ENCODE assay signal across 27 cellular contexts in the genomic region with DNA sequence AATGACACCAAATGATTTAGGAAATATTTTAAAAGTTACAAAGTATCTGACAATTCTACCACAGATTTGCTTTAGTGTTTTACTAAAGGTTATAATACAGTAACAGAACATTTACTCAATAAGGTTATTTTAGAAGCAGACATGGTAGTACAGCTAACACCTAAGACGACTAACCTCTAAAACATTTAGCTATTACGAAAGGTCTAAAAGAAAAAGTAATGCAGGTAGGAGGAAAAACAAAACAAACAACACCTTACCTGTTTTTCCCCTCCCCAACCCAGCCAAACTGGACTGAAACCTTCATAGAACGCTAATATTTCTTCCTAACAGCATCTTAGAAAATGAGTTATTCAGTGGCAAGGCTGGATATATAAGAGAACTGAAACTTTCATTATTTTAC.
"Had no signal": no experiment of that assay in that cellular context is flagged by ENCODE, and none has a peak within 500 bp of the region (broad histone marks: within the 10 kb centered on the region; RNA-seq: fewer than 3 reads in every experiment).

No MANE protein-coding gene starts in this region.

- H3K9me3 ChIP-seq: ascending aorta, body of pancreas, breast epithelium, SJSA1, SK-N-SH had no signal

- H3K36me3 ChIP-seq: breast epithelium, SJSA1 had no signal

- DNase-seq: activated CD4-positive, alpha-beta T cell treated with anti-CD3 and anti-CD28 coated beads, Interleukin-2, amount 10 ng/mL, durations not matched to agents 24 days and 14 days; activated CD4-positive, alpha-beta T cell treated with anti-CD3 and anti-CD28 coated beads, Interleukin-2, amount 50 U/mL, for 4 hours; activated CD8-positive, alpha-beta T cell treated with anti-CD3 and anti-CD28 coated beads, Interleukin-2, amount 10 ng/mL, durations not matched to agents 7 days and 5 days; activated gamma-delta T cell; activated naive CD4-positive, alpha-beta T cell treated with Interleukin-2 at 50 U/mL for 16 hours; activated naive CD8-positive, alpha-beta T cell treated with anti-CD3 and anti-CD28 coated beads, Interleukin-2, amount 10 ng/mL, durations not matched to agents 7 days and 5 days; activated T-cell treated with anti-CD3 and anti-CD28 coated beads, Interleukin-2, amount 50 U/mL, for 24 hours; amygdala; body of pancreas; caudate nucleus; cerebellar nuclear complex; NCI-H1105; NCI-H1436; NCI-H1694; NCI-H1930; NCI-H2081 treated with DMSO at 0.1 percent for 48 hours; NCI-H510A; NCI-H526; NCI-H748 treated with DMSO at 0.1 percent for 48 hours; NK-92 treated with Interleukin-12 subunit alpha and Interleukin-12 subunit beta, amount 100 ng/mL, for 24 hours; PC-3; SHP77 treated with DMSO at 0.1 percent for 48 hours; SK-N-SH had no signal

- H3K4me3 ChIP-seq: ascending aorta, body of pancreas, breast epithelium, SJSA1 had no signal

- H3K27me3 ChIP-seq: ascending aorta, body of pancreas, breast epithelium, SJSA1 had no signal

- H3K27ac ChIP-seq: ascending aorta, body of pancreas, breast epithelium, KMS-11, SJSA1 had no signal

- H3K4me1 ChIP-seq: ascending aorta, body of pancreas, breast epithelium, SJSA1 had no signal

- H3K4me2 ChIP-seq: KMS-11, SK-N-SH had no signal

- H3K9ac ChIP-seq: KMS-11, SK-N-SH had no signal

- H3K9me2 ChIP-seq: SK-N-SH had no signal
